Comparison of ENCODE assay signal across 12 cellular contexts in the genomic region with DNA sequence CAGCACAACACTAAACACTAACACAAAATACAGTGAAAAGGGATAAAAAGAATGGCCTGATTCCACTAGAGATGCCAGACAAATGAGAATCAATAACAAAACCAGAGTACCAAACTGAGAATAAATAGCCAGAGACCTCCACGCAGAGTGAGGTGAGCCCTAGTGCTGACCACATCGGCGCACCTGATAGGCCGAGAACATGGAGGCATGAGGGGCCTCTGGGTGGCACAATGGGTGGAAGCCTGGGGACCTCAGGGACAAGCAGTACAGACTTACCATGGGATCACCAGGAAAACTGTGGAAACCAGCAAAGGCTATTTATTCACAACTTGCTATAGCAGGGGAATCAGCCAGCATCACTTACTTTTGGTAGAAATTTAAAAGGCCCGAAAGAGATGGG. TPM values are rescaled to one million over a fixed set of nuclear protein-coding genes. Genes with fewer than 3 reads are reported as not detected.
DNase-seq lines count a peak whose midpoint lies in the region; ATAC-seq and TF ChIP-seq lines count a peak whose summit lies in the region.
"Had no signal": no experiment of that assay in that cellular context is flagged by ENCODE, and none has a peak within 500 bp of the region (broad histone marks: within the 10 kb centered on the region; RNA-seq: fewer than 3 reads in every experiment).

No MANE protein-coding gene starts in this region.

- ATAC-seq in natural killer cell (no peak), psoas muscle (no peak)

- H3K4me3 ChIP-seq in AG10803 (ENCODE audit: low read length) (0 out of 2 replicates have a peak overlapping the region, but pooled peaks have one; percentile 5), DOHH2 (ENCODE audit: low read length) (no peak overlapping the region), psoas muscle (no peak overlapping the region)

- H3K27me3 Mint-ChIP-seq in activated naive CD8-positive, alpha-beta T cell treated with anti-CD3 and anti-CD28 coated beads for 36 hours, result no peaks in the 10 kb centered on the region
- H3K27me3 Mint-ChIP-seq in natural killer cell (ENCODE audit: low read depth in 2 of 2), result no peaks in the 10 kb centered on the region

- peaks cover 14% of the 10 kb centered on the region for H3K36me3 Mint-ChIP-seq in activated naive CD8-positive, alpha-beta T cell treated with anti-CD3 and anti-CD28 coated beads for 36 hours
- no peaks in the 10 kb centered on the region for H3K36me3 Mint-ChIP-seq in natural killer cell

- peaks cover 39% of the 10 kb centered on the region for H3K79me2 ChIP-seq in DOHH2 (ENCODE audit: control insufficient read depth, low read length)

- no peaks in the 10 kb centered on the region for H3K9me2 ChIP-seq in DOHH2 (replicated peaks; ENCODE audit: control insufficient read depth, low read length)

- H3K27ac Mint-ChIP-seq in activated naive CD8-positive, alpha-beta T cell treated with anti-CD3 and anti-CD28 coated beads for 36 hours, result peak overlapping the region; percentile 11
- peak overlapping the region; percentile 21 to 93 for H3K27ac Mint-ChIP-seq in natural killer cell

- peaks cover 28% of the 10 kb centered on the region for H3K4me1 Mint-ChIP-seq in activated naive CD8-positive, alpha-beta T cell treated with anti-CD3 and anti-CD28 coated beads for 36 hours
- peaks cover 68 to 74% of the 10 kb centered on the region in 2 donors for H3K4me1 Mint-ChIP-seq in natural killer cell

- H3K27ac ChIP-seq in DOHH2 (ENCODE audit: low read depth, low read length) (no peak overlapping the region), psoas muscle (no peak overlapping the region)

- peaks cover 60% of the 10 kb centered on the region for H3K4me1 ChIP-seq in DOHH2 (ENCODE audit: control insufficient read depth, low read length)
- H3K4me1 ChIP-seq in psoas muscle, result peaks cover 15% of the 10 kb centered on the region

- H3K36me3 ChIP-seq in DOHH2 (ENCODE audit: control insufficient read depth, low read length) (peaks cover 3% of the 10 kb centered on the region; the same call in 1 of the 2 replicates), psoas muscle (ENCODE audit: insufficient read depth in 1 of 2, low read depth in 1 of 2) (no peaks in the 10 kb centered on the region)

- H3K9me3 ChIP-seq in DOHH2 (ENCODE audit: control insufficient read depth, insufficient read depth, low read length) (no peaks in the 10 kb centered on the region), psoas muscle (no peaks in the 10 kb centered on the region)

- H3K4me2 ChIP-seq in DOHH2 (ENCODE audit: low read length), result peak overlapping the region; percentile 88; the same call in 1 of the 2 replicates

- 97 to 98% (median 97%) methylated on average over 5 of the region's 5 CpGs for WGBS in psoas muscle, 3 donors

- intact Hi-C loops in natural killer cell (cut with micrococcal nuclease), result loop anchor here (5.0 kb wide), 2 partner anchors 271 to 436 kb away; partner anchors contain the start of genes HNRNPF and ZNF239
- intact Hi-C loops in psoas muscle (cut with DNase I), result no loop called here

- no peaks in the 10 kb centered on the region for H3K9me3 Mint-ChIP-seq in activated naive CD8-positive, alpha-beta T cell treated with anti-CD3 and anti-CD28 coated beads for 36 hours
- H3K9me3 Mint-ChIP-seq in natural killer cell, result no peaks in the 10 kb centered on the region

- TF ChIP-seq CTCF in AG10803 (conservative IDR thresholded peaks at IDR 0.05; ENCODE audit: low read length) (no peak), DOHH2 (IDR thresholded peaks at IDR 0.05; ENCODE audit: low read depth, low read length, poor library complexity, severe bottlenecking) (no peak), natural killer cell (IDR thresholded peaks at IDR 0.05) (no peak), GM13976 (IDR thresholded peaks at IDR 0.05; ENCODE audit: borderline replicate concordance, control extremely low read depth, extremely low read depth, insufficient read depth, missing control alignments) (no peak), psoas muscle (IDR thresholded peaks at IDR 0.05) (no peak)

- DNase-seq in AG10803 (ENCODE audit: low read depth), result no peak
- no peak for DNase-seq in activated naive CD8-positive, alpha-beta T cell treated with anti-CD3 and anti-CD28 coated beads for 36 hours
- DNase-seq in natural killer cell, result no peak
- DNase-seq in SHP77 (lab: John Stamatoyannopoulos, UW), result no peak
- no peak for DNase-seq in GM13976 (ENCODE audit: low spot score)
- no peak for DNase-seq in psoas muscle
- DNase-seq in DMS153 treated with DMSO at 0.1 percent for 48 hours (lab: John Stamatoyannopoulos, UW; ENCODE audit: unreplicated experiment), result no peak
- DNase-seq: MM.1S; retina; stimulated activated CD4-positive, alpha-beta T cell treated with anti-CD3 and anti-CD28 coated beads, Interleukin-4, amount 100 ng/mL, for 24 hours; stimulated activated naive CD4-positive, alpha-beta T cell treated with Interleukin-2 at 50 U/mL for 16 hours had no signal

- H4K20me1 ChIP-seq in DOHH2 (ENCODE audit: control insufficient read depth, insufficient read depth, low read depth, low read length), result no peaks in the 10 kb centered on the region

- in situ Hi-C loops in GM13976 (cut with MboI; ENCODE audit: low sequenced_read_pairs, unreplicated experiment), result no loop called here

- H3F3A ChIP-seq in DOHH2 (ENCODE audit: control insufficient read depth, insufficient read depth), result no peaks in the 10 kb centered on the region

- H3K4me3 Mint-ChIP-seq in activated naive CD8-positive, alpha-beta T cell treated with anti-CD3 and anti-CD28 coated beads for 36 hours, result peak overlapping the region; percentile 46
- H3K4me3 Mint-ChIP-seq in natural killer cell, result peak overlapping the region; percentile 98

- no peaks in the 10 kb centered on the region for H3K27me3 ChIP-seq in DOHH2 (ENCODE audit: control insufficient read depth, low read length)
- H3K27me3 ChIP-seq in psoas muscle (ENCODE audit: insufficient read depth in 3 of 3, low read length in 2 of 3), result no peaks in the 10 kb centered on the region

RNA-seq across cellular contexts. Expression of gene CSGALNACT2, which starts 1.8 kb away (rescaled TPM):
- 10 to 100 TPM; 16.2 to 16.8 TPM for total RNA-seq in activated naive CD8-positive, alpha-beta T cell treated with anti-CD3 and anti-CD28 coated beads for 36 hours
- total RNA-seq in natural killer cell, result 10 to 100 TPM; 49.9 to 57.4 (median 52.8) TPM
- 10 to 100 TPM; 14.1 to 23.4 (median 18.2) TPM for total RNA-seq in psoas muscle
- 10 to 100 TPM; 10.2 to 33.1 (median 23.0) TPM for polyA plus RNA-seq in psoas muscle

RNA-seq across cellular contexts. Expression of gene RET, which starts 59.6 kb away (rescaled TPM):
- not detected for total RNA-seq in activated naive CD8-positive, alpha-beta T cell treated with anti-CD3 and anti-CD28 coated beads for 36 hours
- total RNA-seq in natural killer cell (under 1 TPM in 1 of 3 donors, not detected in 2; 0.16 TPM), psoas muscle (1 to 10 TPM in 1 of 4 donors, under 1 TPM in 3; 0.49 to 2.6 (median 0.61) TPM)
- under 1 TPM; 0.35 to 0.75 (median 0.51) TPM for polyA plus RNA-seq in psoas muscle
